ENCODE assay signal across 26 cellular contexts in the genomic region with DNA sequence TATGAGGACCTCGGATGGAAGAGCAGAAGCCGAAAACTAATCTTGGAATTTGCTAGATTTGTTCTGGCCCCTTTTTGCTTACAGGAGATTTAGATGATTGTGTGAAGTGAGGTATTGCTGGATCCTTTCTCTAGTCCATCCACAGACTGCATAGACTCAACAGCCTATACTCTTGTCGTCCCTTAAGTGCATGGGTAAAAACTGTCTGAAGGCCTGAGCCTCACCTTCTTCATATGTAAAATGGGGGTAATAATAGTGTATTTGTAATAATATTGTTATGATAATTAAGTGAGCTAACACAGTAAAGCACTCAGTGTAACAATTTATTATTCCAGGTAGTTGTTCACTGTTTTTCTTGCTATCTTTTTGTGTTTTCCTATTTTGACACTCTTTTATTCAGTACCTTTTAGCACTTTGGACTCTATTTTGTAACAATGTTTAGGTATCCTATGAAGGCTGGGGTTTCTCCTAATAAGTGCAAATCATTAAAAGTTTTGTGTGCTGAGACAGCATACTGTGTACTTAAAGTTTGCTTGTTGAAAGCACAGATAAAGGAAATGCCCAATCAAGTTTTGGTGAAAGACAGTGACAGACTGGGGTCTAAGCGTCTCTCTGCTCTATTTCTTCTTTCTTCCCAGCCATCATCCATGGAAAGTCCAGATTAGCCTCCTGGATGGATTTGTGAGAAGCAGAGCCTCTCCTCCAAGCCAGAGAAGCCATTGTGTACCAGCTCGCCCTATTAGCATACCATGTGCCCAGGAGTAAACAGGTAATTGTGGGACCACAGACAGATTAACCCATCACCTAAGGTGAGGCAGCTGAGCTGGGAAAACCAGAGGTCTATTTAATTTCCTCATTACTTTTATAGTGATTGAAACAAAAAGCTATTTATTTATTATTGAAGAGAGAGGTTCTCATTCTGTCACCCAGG. TPM values are rescaled to one million over a fixed set of nuclear protein-coding genes. Genes with fewer than 3 reads are reported as not detected.
DNase-seq lines count a peak whose midpoint lies in the region; ATAC-seq, FAIRE-seq and TF ChIP-seq lines count a peak whose summit lies in the region.
"Had no signal": no experiment of that assay in that cellular context is flagged by ENCODE, and none has a peak within 500 bp of the region (broad histone marks: within the 10 kb centered on the region; RNA-seq: fewer than 3 reads in every experiment).

No MANE protein-coding gene starts in this region.

- WGBS in right lobe of liver (ENCODE audit: insufficient coverage, low coverage, low lambda C conversion rate, missing lambda C conversion rate): 70% methylated on average over 5 of the region's 5 CpGs
- whole genome bisulfite sequencing in lower leg skin, 2 donors: 92 to 93% methylated on average over 5 of the region's 5 CpGs

- peak; percentile 44 for FAIRE-seq in endothelial cell of umbilical vein (lab: Jason Lieb, UNC)
- FAIRE-seq: A549, D721Med, GM12878, GM19239 had no signal

- no peaks in the 10 kb centered on the region for H3K9me1 ChIP-seq in endothelial cell of umbilical vein (replicated peaks; ENCODE audit: control insufficient read depth, extremely low read depth, insufficient read depth, low read length)

- H3K4me2 ChIP-seq in GM23338 (peak overlapping the region; percentile 8), endothelial cell of umbilical vein (ENCODE audit: insufficient read depth, low read length) (no peak overlapping the region)
- H3K4me2 ChIP-seq: A549; BLaER1 treated with 17β-estradiol and CSF1 and Interleukin-3, amounts not matched to agents 10 nM and 100 nM had no signal

- H3K27ac ChIP-seq in GM23338 (ENCODE audit: low read depth) (no peak overlapping the region), HUES48 (ENCODE audit: low read depth, low read length) (no peak overlapping the region), endothelial cell of umbilical vein (ENCODE audit: insufficient read depth, low read depth, low read length) (no peak overlapping the region), right lobe of liver (no peak overlapping the region)
- H3K27ac ChIP-seq: A549; BLaER1 treated with 17β-estradiol and CSF1 and Interleukin-3, amounts not matched to agents 10 nM and 100 nM had no signal

- peaks cover 2% of the 10 kb centered on the region for H3K27me3 Mint-ChIP-seq in GM23338 (ENCODE audit: insufficient read depth, low read depth, poor library complexity)
- H3K27me3 Mint-ChIP-seq in naive thymus-derived CD8-positive, alpha-beta T cell: no peaks in the 10 kb centered on the region
- H3K27me3 Mint-ChIP-seq: CD4-positive, alpha-beta T cell; CD8-positive, alpha-beta memory T cell had no signal

- no peak for TF ChIP-seq POLR2A in endothelial cell of umbilical vein (IDR thresholded peaks at IDR 0.05; ENCODE audit: low read depth, low read length)
- no peak for TF ChIP-seq POLR2A in right lobe of liver (IDR thresholded peaks at IDR 0.05)
- no peak for TF ChIP-seq POLR2A in lower leg skin (IDR thresholded peaks at IDR 0.05)

- no peak overlapping the region; the same call in 1 of the 2 replicates for H3K4me3 ChIP-seq in GM23338
- peak overlapping the region; percentile 37 for H3K4me3 ChIP-seq in HUES48 (ENCODE audit: low read depth, low read length)
- no peak overlapping the region for H3K4me3 ChIP-seq in endothelial cell of umbilical vein (replicated peaks in 1 of 3; ENCODE audit: insufficient read depth in 1 of 3, low read depth in 1 of 3, low read length in 3 of 3)
- no peak overlapping the region for H3K4me3 ChIP-seq in right lobe of liver
- H3K4me3 ChIP-seq in lower leg skin (ENCODE audit: low read depth, poor library complexity, severe bottlenecking): no peak overlapping the region
- H3K4me3 ChIP-seq: A549; BLaER1 treated with 17β-estradiol and CSF1 and Interleukin-3, amounts not matched to agents 10 nM and 100 nM; GM12878 had no signal

- H3K4me1 ChIP-seq in GM23338 (ENCODE audit: insufficient read depth): peaks cover 24% of the 10 kb centered on the region
- peaks cover 27% of the 10 kb centered on the region for H3K4me1 ChIP-seq in HUES48 (ENCODE audit: control insufficient read depth, insufficient read depth, low read length)
- no peaks in the 10 kb centered on the region for H3K4me1 ChIP-seq in endothelial cell of umbilical vein (ENCODE audit: control insufficient read depth, extremely low read depth, insufficient read depth, low read length)
- peaks cover 0 to 11% (median 0%) of the 10 kb centered on the region in 4 donors for H3K4me1 ChIP-seq in right lobe of liver
- H3K4me1 ChIP-seq: A549; BE2C; BLaER1 treated with 17β-estradiol and CSF1 and Interleukin-3, amounts not matched to agents 10 nM and 100 nM had no signal

- TF ChIP-seq CTCF in GM23338 (conservative IDR thresholded peaks at IDR 0.05; ENCODE audit: low read depth in 2 of 2) (no peak), endothelial cell of umbilical vein (IDR thresholded peaks at IDR 0.05; ENCODE audit: extremely low read depth in 1 of 2, insufficient read depth in 1 of 2, low read depth in 1 of 2, low read length in 2 of 2) (no peak), right lobe of liver (IDR thresholded peaks at IDR 0.05) (no peak), lower leg skin (IDR thresholded peaks at IDR 0.05) (no peak)

- H3K9ac ChIP-seq in HUES48 (ENCODE audit: low read depth, low read length) (no peak overlapping the region), endothelial cell of umbilical vein (replicated peaks; ENCODE audit: extremely low read depth, insufficient read depth, low read length) (no peak overlapping the region)
- H3K9ac ChIP-seq: BLaER1 treated with 17β-estradiol and CSF1 and Interleukin-3, amounts not matched to agents 10 nM and 100 nM had no signal

- no TSS peak for BruUV-seq in endothelial cell of umbilical vein (replicated peaks; lab: Mats Ljungman, UMichigan)

- 0 out of 2 replicates have a peak, but pooled peaks cover 2% of the 10 kb centered on the region for H3K36me3 ChIP-seq in GM23338 (ENCODE audit: insufficient read depth)
- H3K36me3 ChIP-seq in HUES48 (ENCODE audit: control insufficient read depth, insufficient read depth, low read length): no peaks in the 10 kb centered on the region
- no peaks in the 10 kb centered on the region for H3K36me3 ChIP-seq in endothelial cell of umbilical vein (ENCODE audit: control insufficient read depth in 2 of 2, extremely low read depth in 1 of 2, insufficient read depth in 2 of 2, low read length in 2 of 2)
- H3K36me3 ChIP-seq in right lobe of liver: no peaks in the 10 kb centered on the region
- H3K36me3 ChIP-seq: BE2C; BLaER1 treated with 17β-estradiol and CSF1 and Interleukin-3, amounts not matched to agents 10 nM and 100 nM had no signal

- H3K9me3 ChIP-seq in HUES48 (ENCODE audit: control insufficient read depth, insufficient read depth, low read length): no peaks in the 10 kb centered on the region
- H3K9me3 ChIP-seq in endothelial cell of umbilical vein (replicated peaks; ENCODE audit: control insufficient read depth, insufficient read depth, low read length): no peaks in the 10 kb centered on the region
- no peaks in the 10 kb centered on the region for H3K9me3 ChIP-seq in right lobe of liver
- H3K9me3 ChIP-seq: A549; BE2C; BLaER1 treated with 17β-estradiol and CSF1 and Interleukin-3, amounts not matched to agents 10 nM and 100 nM had no signal

- peaks cover 22% of the 10 kb centered on the region for H3K4me1 Mint-ChIP-seq in GM23338
- peaks cover 0 to 1% (median 0%) of the 10 kb centered on the region in 4 donors for H3K4me1 Mint-ChIP-seq in naive thymus-derived CD8-positive, alpha-beta T cell
- H3K4me1 Mint-ChIP-seq: CD14-positive monocyte; CD8-positive, alpha-beta memory T cell had no signal

- peaks cover 4% of the 10 kb centered on the region for H3K9me3 Mint-ChIP-seq in GM23338
- H3K9me3 Mint-ChIP-seq in naive thymus-derived CD8-positive, alpha-beta T cell: peaks cover 0 to 12% (median 9%) of the 10 kb centered on the region in 9 donors
- H3K9me3 Mint-ChIP-seq: CD4-positive, alpha-beta T cell had no signal

- peaks cover 4% of the 10 kb centered on the region; the same call in 2 of the 3 replicates for H3K36me3 Mint-ChIP-seq in GM23338 (ENCODE audit: low read depth)
- peaks cover 36 to 65% (median 42%) of the 10 kb centered on the region in 3 donors for H3K36me3 Mint-ChIP-seq in naive thymus-derived CD8-positive, alpha-beta T cell
- H3K36me3 Mint-ChIP-seq: CD14-positive monocyte had no signal

- peak; percentile 67 for ATAC-seq in GM23338
- ATAC-seq in right lobe of liver: peak; percentile 52 to 67 (median 54)
- ATAC-seq in naive thymus-derived CD8-positive, alpha-beta T cell: no peak
- ATAC-seq: A549, GM12878, HCT116 had no signal

- H3K27me3 ChIP-seq in GM23338 (ENCODE audit: insufficient read depth) (no peaks in the 10 kb centered on the region), HUES48 (ENCODE audit: control insufficient read depth, insufficient read depth, low read length) (no peaks in the 10 kb centered on the region), endothelial cell of umbilical vein (ENCODE audit: control insufficient read depth in 2 of 2, insufficient read depth in 2 of 2, low read length in 2 of 2) (no peaks in the 10 kb centered on the region), right lobe of liver (no peaks in the 10 kb centered on the region)
- H3K27me3 ChIP-seq: BE2C; BLaER1 treated with 17β-estradiol and CSF1 and Interleukin-3, amounts not matched to agents 10 nM and 100 nM had no signal

- peaks cover 11% of the 10 kb centered on the region; the same call in 1 of the 2 replicates for H3K9me2 ChIP-seq in GM23338 (ENCODE audit: insufficient read depth)

- dilution Hi-C loops in endothelial cell of umbilical vein (cut with MboI; ENCODE audit: extremely low pct_ligation_motif_present, low sequenced_read_pairs): no loop called here

- H4K20me1 ChIP-seq in GM23338 (replicated peaks; ENCODE audit: insufficient read depth) (no peaks in the 10 kb centered on the region), endothelial cell of umbilical vein (replicated peaks; ENCODE audit: control insufficient read depth, extremely low read depth, insufficient read depth, low read length) (no peaks in the 10 kb centered on the region)
- H4K20me1 ChIP-seq: BLaER1 treated with 17β-estradiol and CSF1 and Interleukin-3, amounts not matched to agents 10 nM and 100 nM had no signal

- no peak overlapping the region for H3K27ac Mint-ChIP-seq in GM23338
- H3K27ac Mint-ChIP-seq in naive thymus-derived CD8-positive, alpha-beta T cell: no peak overlapping the region
- H3K27ac Mint-ChIP-seq: CD14-positive monocyte; CD4-positive, alpha-beta T cell; CD8-positive, alpha-beta memory T cell had no signal

- peak overlapping the region; percentile 49 for H2AFZ ChIP-seq in GM23338
- H2AFZ ChIP-seq in endothelial cell of umbilical vein (ENCODE audit: low read depth, low read length): no peak overlapping the region

- H3K79me2 ChIP-seq in GM23338 (replicated peaks; ENCODE audit: insufficient read depth): no peaks in the 10 kb centered on the region
- H3K79me2 ChIP-seq in endothelial cell of umbilical vein (ENCODE audit: control insufficient read depth, insufficient read depth, low read length): no peaks in the 10 kb centered on the region

- H3K4me3 Mint-ChIP-seq in GM23338: peak overlapping the region; percentile 11; the same call in 1 of the 3 replicates
- no peak overlapping the region for H3K4me3 Mint-ChIP-seq in naive thymus-derived CD8-positive, alpha-beta T cell
- H3K4me3 Mint-ChIP-seq: CD14-positive monocyte; CD4-positive, alpha-beta T cell; CD8-positive, alpha-beta memory T cell had no signal

- CTCF ChIA-PET in endothelial cell of umbilical vein (lab: Charles Lee): no interaction called here

- POLR2A ChIA-PET in endothelial cell of umbilical vein (lab: Charles Lee): no interaction called here
- POLR2A ChIA-PET in naive thymus-derived CD8-positive, alpha-beta T cell (lab: Charles Lee): no interaction called here

- intact Hi-C loops in endothelial cell of umbilical vein (cut with micrococcal nuclease): no loop called here
- intact Hi-C loops in right lobe of liver (cut with DNase I): no loop called here
- intact Hi-C loops in lower leg skin (cut with DNase I; ENCODE audit: low total_unique reads): no loop called here

- no peaks in the 10 kb centered on the region for H3F3A ChIP-seq in GM23338 (replicated peaks; ENCODE audit: low read depth)

- DNase-seq in GM23338 (ENCODE audit: low spot score) (peak; percentile 7), endothelial cell of umbilical vein (ENCODE audit: low read depth, low spot score) (no peak), right lobe of liver (no peak), hepatic stellate cell (ENCODE audit: low spot score) (no peak), lower leg skin (ENCODE audit: low spot score in 2 of 2) (no peak)
- no peak for DNase-seq in naive thymus-derived CD8-positive, alpha-beta T cell
- DNase-seq: 8988T; ACHN; AML-193; BE2C; CD4-positive, alpha-beta T cell; CD8-positive, alpha-beta memory T cell; DMS 273 treated with DMSO at 0.1 percent for 48 hours; DMS79; EL; GDM1; GOT3; H7 had no signal

RNA-seq across cellular contexts. Expression of gene NT5C1B, which starts 54.4 kb away (rescaled TPM):
- not detected in 2 replicates for total RNA-seq in GM23338 (2014; rRNA removed; shearing (Covaris generic))
- polyA plus RNA-seq in GM23338 (2016; fragmentation: Nextera tagmentation; extraction: Ambion mirVana) (not detected in 2 replicates), endothelial cell of umbilical vein (not detected in 2 replicates)
- total RNA-seq in endothelial cell of umbilical vein (not detected in 2 replicates), right lobe of liver (not detected), lower leg skin (not detected)
- not detected in 2 replicates for polyA plus RNA-seq in endothelial cell of umbilical vein (2011; cell fraction: cytosol; rRNA removed)
- polyA plus RNA-seq in endothelial cell of umbilical vein (2011; cell fraction: nucleus; rRNA removed): not detected in 2 replicates
- polyA plus RNA-seq in endothelial cell of umbilical vein (2012): 0.11 and 0.16 TPM in 2 replicates
- not detected in 2 replicates for polyA minus RNA-seq in endothelial cell of umbilical vein
- polyA minus RNA-seq in endothelial cell of umbilical vein (2011; cell fraction: cytosol; rRNA and poly(A)+ RNA removed): not detected
- polyA minus RNA-seq in endothelial cell of umbilical vein (2011; cell fraction: nucleus; rRNA and poly(A)+ RNA removed): not detected in 2 replicates
- not detected for total RNA-seq in naive thymus-derived CD8-positive, alpha-beta T cell
- polyA plus RNA-seq in naive thymus-derived CD8-positive, alpha-beta T cell: 1 to 10 TPM in 1 of 3 donors, under 1 TPM in 2; 0.57 to 1.1 (median 0.60) TPM
- total RNA-seq: CD4-positive, alpha-beta T cell; CD8-positive, alpha-beta memory T cell; GM12878; H7 had no signal
- polyA plus RNA-seq: A549, CD14-positive monocyte had no signal

Comparison
In these comparisons a context has a peak if more than half of its experiments do, and no peak if none do; other contexts are left out.
1. ATAC-seq: peak in GM23338 (single experiment) and right lobe of liver (4 of 4); none in naive thymus-derived CD8-positive, alpha-beta T cell (0 of 2).